In genomic region chr6:6331393-6331792, GRCh38 we compare ENCODE assay signal across 11 cellular contexts. TPM values are rescaled to one million over a fixed set of nuclear protein-coding genes. Genes with fewer than 3 reads are reported as not detected.
DNase-seq lines count a peak whose midpoint lies in the region; ATAC-seq, FAIRE-seq and TF ChIP-seq lines count a peak whose summit lies in the region.
"Had no signal": no experiment of that assay in that cellular context is flagged by ENCODE, and none has a peak within 500 bp of the region (broad histone marks: within the 10 kb centered on the region; RNA-seq: fewer than 3 reads in every experiment).

No MANE protein-coding gene starts in this region.

- H3K36me3 ChIP-seq in GM06990 (ENCODE audit: control insufficient read depth, insufficient read depth, low read length), result no peaks in the 10 kb centered on the region
- H3K36me3 ChIP-seq in GM12878 (ENCODE audit: control insufficient read depth in 2 of 2, insufficient read depth in 2 of 2, low read length in 1 of 2), result no peaks in the 10 kb centered on the region

- TF ChIP-seq POLR2A in GM12878 (IDR thresholded peaks at IDR 0.05; ENCODE audit: low read depth, low read length), result no peak

- in situ Hi-C loops in GM12878 (cut with MboI), result loop anchor here (5.0 kb wide), 1 partner anchor 76 kb away; no protein-coding TSS in a partner anchor

- TF ChIP-seq CTCF in GM06990 (IDR thresholded peaks at IDR 0.05; ENCODE audit: insufficient read depth, low read length, poor library complexity, severe bottlenecking) (no peak), GM12878 (IDR thresholded peaks at IDR 0.05 in 2 of 3, conservative IDR thresholded peaks at IDR 0.05 in 1 of 3; ENCODE audit: control insufficient read depth in 2 of 3, extremely low read depth in 1 of 3, insufficient read depth in 1 of 3, low read depth in 3 of 3, low read length in 3 of 3) (no peak)

- peak; percentile 79 for ATAC-seq in GM19468 (IDR thresholded peaks at IDR 0.05; ENCODE audit: extremely low read depth, unreplicated experiment)
- peak; percentile 63 for ATAC-seq in HG03159 (IDR thresholded peaks at IDR 0.05; ENCODE audit: unreplicated experiment)
- peak; percentile 80 for ATAC-seq in GM12878
- ATAC-seq: CD8-positive, alpha-beta T cell had no signal

- H2AFZ ChIP-seq in GM12878 (ENCODE audit: control insufficient read depth, low read depth, low read length), result peak overlapping the region; percentile 9
- H2AFZ ChIP-seq: hepatocyte had no signal

- FAIRE-seq in GM12878 (lab: Jason Lieb, UNC), result peak; percentile 96
- no peak for FAIRE-seq in HTR-8/SVneo (lab: Jason Lieb, UNC)

- no peaks in the 10 kb centered on the region for H3K79me2 ChIP-seq in GM12878 (ENCODE audit: control insufficient read depth, insufficient read depth, low read length)
- H3K79me2 ChIP-seq: hepatocyte had no signal

- TF ChIP-seq EP300 in GM12878 (IDR thresholded peaks at IDR 0.05; ENCODE audit: borderline replicate concordance in 1 of 2, control insufficient read depth in 1 of 2, low read depth in 2 of 2, low read length in 2 of 2), result peak; percentile 80 to 95

- 0 out of 2 replicates have a peak, but pooled peaks have one; percentile 32 for TF ChIP-seq RAD21 in GM12878 (IDR thresholded peaks at IDR 0.05; ENCODE audit: insufficient read depth, low read depth, low read length)

- WGBS in GM12878 (ENCODE audit: insufficient coverage, insufficient replicate concordance, low lambda C conversion rate, missing lambda C conversion rate), result 1% methylated on average over 6 of the region's 6 CpGs

- H3K4me3 ChIP-seq in GM06990 (replicated peaks; ENCODE audit: low read depth, low read length) (peak overlapping the region; percentile 33; the same call in 1 of the 2 replicates), GM12878 (peak overlapping the region; percentile 40; the same call in 1 of the 2 replicates)
- H3K4me3 ChIP-seq: hepatocyte had no signal

- peak overlapping the region; percentile 72 for H3K9ac ChIP-seq in GM12878 (ENCODE audit: control insufficient read depth, insufficient read depth, low read length)

- H3K4me1 ChIP-seq in GM12878 (ENCODE audit: control insufficient read depth, insufficient read depth, low read length), result peaks cover 38% of the 10 kb centered on the region

- no peaks in the 10 kb centered on the region for H4K20me1 ChIP-seq in GM12878 (ENCODE audit: control insufficient read depth, insufficient read depth)

- peak overlapping the region; percentile 87 for H3K4me2 ChIP-seq in GM12878 (ENCODE audit: control insufficient read depth, insufficient read depth)
- H3K4me2 ChIP-seq: hepatocyte had no signal

- POLR2A ChIA-PET in GM12878 (lab: Charles Lee), result interaction anchor here (0.6 to 5.2 kb wide), 4 partner anchors 13 to 64 kb away, joined by 3 to 69 read pairs (median 10); no protein-coding TSS in a partner anchor

- SMC1A ChIA-PET in GM12878 (lab: Charles Lee; ENCODE audit: uncharacterized antibody, unreplicated experiment), result interaction anchor here (0.6 to 12.3 kb wide), 10 partner anchors 13 to 255 kb away, joined by 3 to 217 read pairs (median 7); partner anchors contain the start of gene F13A1

- intact Hi-C loops in GM12878 (cut with micrococcal nuclease; ENCODE audit: unreplicated experiment), result loop anchor here (1.0 to 5.0 kb wide), 4 partner anchors 76 to 274 kb away; no protein-coding TSS in a partner anchor

- DNase-seq in GM06990 (ENCODE audit: extremely low read depth, insufficient read length) (peak; percentile 69), GM12878 (ENCODE audit: low read depth, low spot score) (peak; percentile 95), cerebellar nuclear complex (lab: John Stamatoyannopoulos, UW) (no peak), HTR-8/SVneo (ENCODE audit: insufficient read length, low spot score) (no peak), COLO668 (lab: John Stamatoyannopoulos, UW; ENCODE audit: unreplicated experiment) (no peak), NCI-H2196 (lab: John Stamatoyannopoulos, UW; ENCODE audit: unreplicated experiment) (no peak)
- DNase-seq: CD8-positive, alpha-beta T cell; SW 1271 had no signal

- H3K9me3 ChIP-seq in GM12878 (replicated peaks; ENCODE audit: control insufficient read depth, insufficient read depth, low read length), result peaks cover 2% of the 10 kb centered on the region; the same call in 2 of the 3 replicates

- H3K27ac ChIP-seq in GM12878 (ENCODE audit: control insufficient read depth, insufficient read depth), result peak overlapping the region; percentile 97
- H3K27ac ChIP-seq: hepatocyte had no signal

- no peaks in the 10 kb centered on the region for H3K27me3 ChIP-seq in GM06990 (replicated peaks; ENCODE audit: control insufficient read depth, insufficient read depth, low read length)
- no peaks in the 10 kb centered on the region for H3K27me3 ChIP-seq in GM12878 (replicated peaks in 1 of 2; ENCODE audit: control insufficient read depth in 2 of 2, insufficient read depth in 2 of 2, low read length in 1 of 2)
- H3K27me3 ChIP-seq: hepatocyte had no signal

- BruUV-seq in GM12878 (replicated peaks; lab: Mats Ljungman, UMichigan), result no TSS peak

- RAD21 ChIA-PET in GM12878 (lab: Charles Lee; ENCODE audit: unreplicated experiment), result interaction anchor here (0.6 to 9.4 kb wide), 9 partner anchors 14 to 255 kb away, joined by 3 to 202 read pairs (median 10); no protein-coding TSS in a partner anchor

- CTCF ChIA-PET in GM12878 (lab: Yijun Ruan, JAX), result interaction anchor here (0.6 to 2.8 kb wide), 3 partner anchors 18 to 62 kb away, joined by 3 to 12 read pairs (median 4); no protein-coding TSS in a partner anchor

TF ChIP-seq in GM12878, 131 proteins besides CTCF, POLR2A, EP300 and RAD21 (continues in another document):
- TF ChIP-seq FOXM1 (IDR thresholded peaks at IDR 0.05; ENCODE audit: low read depth, low read length) (peak; percentile 94), ZNF207 (IDR thresholded peaks at IDR 0.05; ENCODE audit: borderline replicate concordance) (0 out of 2 replicates have a peak, but pooled peaks have one; percentile 8), PAX8 (IDR thresholded peaks at IDR 0.05) (no peak), LARP7 (IDR thresholded peaks at IDR 0.05) (0 out of 2 replicates have a peak, but pooled peaks have one; percentile 0), NR2C2 (IDR thresholded peaks at IDR 0.05; ENCODE audit: borderline replicate concordance, control insufficient read depth, insufficient read length, low read depth) (no peak), PRDM15 (CRISPR knock-in tag; IDR thresholded peaks at IDR 0.05) (no peak), BCL11A (IDR thresholded peaks at IDR 0.05; ENCODE audit: low read depth, low read length) (peak; percentile 94), ZBED1 (IDR thresholded peaks at IDR 0.05; ENCODE audit: borderline replicate concordance) (peak; percentile 86; the same call in 1 of the 2 replicates), GABPA (IDR thresholded peaks at IDR 0.05; ENCODE audit: low read depth) (0 out of 2 replicates have a peak, but pooled peaks have one; percentile 56), NR2C1 (IDR thresholded peaks at IDR 0.05) (no peak), CREB1 (IDR thresholded peaks at IDR 0.05; ENCODE audit: low read depth) (peak; percentile 48; the same call in 1 of the 2 replicates)

RNA-seq across cellular contexts. Expression of gene F13A1, which starts 10.9 kb away (rescaled TPM):
- total RNA-seq in GM12878 (2013; cell fraction: nucleolus; rRNA removed), result 8.2 and 10.1 TPM in 2 replicates
- total RNA-seq in GM12878 (2014; rRNA removed), result 1.2 and 1.7 TPM in 2 replicates
- total RNA-seq in GM12878 (2014; rRNA removed; fragmentation: Illumina TruSeq; extraction: Trizol), result 1.5 and 1.7 TPM in 2 replicates
- total RNA-seq in GM12878 (2021), result 1.3 and 1.6 TPM in 2 replicates
- polyA plus RNA-seq in GM12878 (2011; ENCODE audit: low read depth), result 1.6 TPM
- polyA plus RNA-seq in GM12878 (2011; rRNA removed), result 0.48 and 0.49 TPM in 2 replicates
- 0.22 and 0.28 TPM in 2 replicates for polyA plus RNA-seq in GM12878 (2011; cell fraction: cytosol; rRNA removed)
- 0.80 and 0.94 TPM in 2 replicates for polyA plus RNA-seq in GM12878 (2011; cell fraction: nucleus; rRNA removed)
- polyA plus RNA-seq in GM12878 (2012), result 1.4 and 3.3 TPM in 2 replicates
- polyA plus RNA-seq in GM12878 (2014; fragmentation: Illumina TruSeq; extraction: Trizol), result 1.8 and 2.2 TPM in 2 replicates
- polyA plus RNA-seq in GM12878 (2014; fragmentation: Nextera tagmentation; extraction: Ambion mirVana), result under 1 TPM; 0.49 to 0.85 TPM
- polyA plus RNA-seq in GM12878 (2014; rRNA removed), result 1.4 and 1.7 TPM in 2 replicates
- polyA plus RNA-seq in GM12878 (2016; fragmentation: Nextera tagmentation; extraction: Ambion mirVana), result under 1 TPM; 0.55 to 0.64 TPM
- 0.37 and 0.46 TPM in 2 replicates for polyA minus RNA-seq in GM12878 (2011; rRNA and poly(A)+ RNA removed)
- 0.31 TPM in 1 of 2 replicates, not detected in the other for polyA minus RNA-seq in GM12878 (2011; cell fraction: cytosol; rRNA and poly(A)+ RNA removed)
- polyA minus RNA-seq in GM12878 (2011; cell fraction: nucleus; rRNA and poly(A)+ RNA removed), result 0.29 and 0.73 TPM in 2 replicates

Comparison
In these comparisons a context has a peak if more than half of its experiments do, and no peak if none do; other contexts are left out.
1. DNase-seq: peak in GM06990 (single experiment) and GM12878 (single experiment); none in cerebellar nuclear complex (0 of 2), HTR-8/SVneo (single experiment), COLO668 (single experiment) and NCI-H2196 (single experiment).
2. Peak in every context shown above with its lines, with median percentiles within 50 percentile points of each other: ATAC-seq.